In the genomic region with DNA sequence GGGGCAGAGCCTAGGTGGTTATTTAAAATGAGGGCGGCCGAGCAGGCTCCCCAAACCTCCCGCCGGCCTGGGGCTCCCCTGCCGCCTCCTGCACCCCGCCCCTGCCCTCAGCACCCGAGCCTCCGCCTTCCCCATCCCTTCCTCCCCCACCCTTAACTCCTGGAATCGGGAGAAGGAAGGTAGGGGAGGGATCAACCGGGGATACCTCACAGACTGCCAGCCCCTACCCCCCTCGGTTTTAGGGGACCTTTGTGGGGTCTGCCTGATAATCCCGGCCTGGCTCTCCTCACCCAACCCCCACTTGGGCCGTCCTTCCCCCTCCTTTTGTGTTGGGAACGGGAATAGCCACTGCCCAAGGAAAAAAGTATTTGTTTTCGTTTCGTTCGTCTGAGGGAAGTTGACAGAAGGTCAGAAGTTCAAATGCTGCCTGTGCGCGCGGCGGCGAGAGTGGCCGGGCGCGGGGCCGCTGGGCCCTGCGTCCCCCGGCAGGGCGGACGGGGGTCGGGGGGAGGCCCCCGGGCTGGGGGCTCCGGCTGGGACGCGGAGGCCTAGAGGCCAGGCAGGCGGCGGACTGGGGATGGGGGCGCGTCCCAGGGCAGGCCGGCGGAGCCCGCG, we compare ENCODE assay signal across 11 cellular contexts. TPM values are rescaled to one million over a fixed set of nuclear protein-coding genes. Genes with fewer than 3 reads are reported as not detected.
A peak's percentile ranks its signal among the peaks of the same experiment; 100 is the strongest.
DNase-seq lines count a peak whose midpoint lies in the region; ATAC-seq, FAIRE-seq and TF ChIP-seq lines count a peak whose summit lies in the region.
"Had no signal": no experiment of that assay in that cellular context is flagged by ENCODE, and none has a peak within 500 bp of the region (broad histone marks: within the 10 kb centered on the region; RNA-seq: fewer than 3 reads in every experiment).

No MANE protein-coding gene starts in this region.

- no peak overlapping the region for H2BK12ac ChIP-seq in H1 (ENCODE audit: low read depth, low read length)

- H2BK5ac ChIP-seq in H1 (ENCODE audit: low read depth, low read length) (no peak overlapping the region), mesendoderm (ENCODE audit: low read length) (no peak overlapping the region)

- H3K27ac Mint-ChIP-seq in activated CD4-positive, alpha-beta T cell treated with anti-CD3 and anti-CD28 coated beads, Interleukin-2, amount 10 ng/mL, durations not matched to agents 24 days and 14 days, result peak overlapping the region; percentile 58

- no peak overlapping the region for H2BK20ac ChIP-seq in H1 (ENCODE audit: low read length)

- peak overlapping the region; percentile 28 for H3K4me3 Mint-ChIP-seq in activated CD4-positive, alpha-beta T cell treated with anti-CD3 and anti-CD28 coated beads, Interleukin-2, amount 10 ng/mL, durations not matched to agents 24 days and 14 days

- H3K4me2 ChIP-seq in H1 (ENCODE audit: insufficient read depth in 1 of 2, low read depth in 2 of 2, low read length in 2 of 2) (peak overlapping the region; percentile 40 to 73), mesendoderm (ENCODE audit: low read length) (peak overlapping the region; percentile 78)

- H2AK5ac ChIP-seq in H1 (ENCODE audit: low read depth, low read length), result no peak overlapping the region
- H2AK5ac ChIP-seq in mesendoderm (ENCODE audit: low read length), result no peak overlapping the region

- H2BK120ac ChIP-seq in H1 (replicated peaks; ENCODE audit: low read depth, low read length) (no peak overlapping the region), mesendoderm (ENCODE audit: low read depth, low read length) (no peak overlapping the region)

- no peak overlapping the region for H4K91ac ChIP-seq in H1 (replicated peaks; ENCODE audit: insufficient read length, low read length)

- no peak for FAIRE-seq in H1 (lab: Jason Lieb, UNC)

- peak overlapping the region in 2 of 4 experiments; percentile 6 to 56; a peak in 6 of 8 replicates for H3K4me3 ChIP-seq in H1 (ENCODE audit: extremely low read depth in 1 of 4, insufficient read depth in 2 of 4, low read depth in 3 of 4, low read length in 4 of 4)
- no peak overlapping the region for H3K4me3 ChIP-seq in mesendoderm (ENCODE audit: low read length)
- peak overlapping the region; percentile 43 for H3K4me3 ChIP-seq in thoracic aorta

- H3K36me3 ChIP-seq in H1 (ENCODE audit: control insufficient read depth in 2 of 4, insufficient read depth in 4 of 4, low read length in 3 of 4) (0 out of 8 replicates have a peak, but pooled peaks cover 0 to 3% (median 0%) of the 10 kb centered on the region in 4 experiments), mesendoderm (ENCODE audit: control insufficient read depth, insufficient read depth, low read length) (no peaks in the 10 kb centered on the region), thoracic aorta (no peaks in the 10 kb centered on the region)

- H4K20me1 ChIP-seq in H1 (replicated peaks in 1 of 2; ENCODE audit: control insufficient read depth in 1 of 2, insufficient read depth in 2 of 2, low read length in 2 of 2), result peaks cover 20 to 34% of the 10 kb centered on the region in 2 experiments

- no peak overlapping the region for H3K14ac ChIP-seq in H1 (ENCODE audit: insufficient read length)

- H3K27me3 ChIP-seq in H1 (replicated peaks in 1 of 4; ENCODE audit: control insufficient read depth in 3 of 4, extremely low read depth in 1 of 4, insufficient read depth in 3 of 4, low read length in 3 of 4) (peaks cover 89 to 100% (median 99%) of the 10 kb centered on the region in 4 experiments), mesendoderm (ENCODE audit: insufficient read depth, low read length, poor library complexity) (peaks cover 58% of the 10 kb centered on the region), thoracic aorta (replicated peaks; ENCODE audit: insufficient read depth) (peaks cover 6% of the 10 kb centered on the region)

- no peak for DNase-seq in activated CD4-positive, alpha-beta T cell treated with anti-CD3 and anti-CD28 coated beads, Interleukin-2, amount 10 ng/mL, durations not matched to agents 24 days and 14 days
- DNase-seq in activated CD4-positive, alpha-beta T cell treated with anti-CD3 and anti-CD28 coated beads, Interleukin-2, amount 50 U/mL, for 48 hours, result no peak
- DNase-seq in H1 (ENCODE audit: low read depth in 1 of 2, low spot score in 2 of 2), result no peak
- DNase-seq in mesendoderm, result peak; percentile 32
- DNase-seq in thoracic aorta (ENCODE audit: low spot score), result no peak
- no peak for DNase-seq in activated CD4-positive, CD25-positive, alpha-beta regulatory T cell treated with anti-CD3 and anti-CD28 coated beads, Interleukin-2, amount 50 U/mL, for 72 hours
- DNase-seq: activated naive CD4-positive, alpha-beta T cell; NCI-H2029 treated with DMSO at 0.1 percent for 48 hours had no signal

- H3K9ac ChIP-seq in H1 (replicated peaks in 1 of 4; ENCODE audit: extremely low read depth in 1 of 4, low read depth in 3 of 4, low read length in 3 of 4) (no peak overlapping the region), mesendoderm (ENCODE audit: low read length) (no peak overlapping the region)

- H3K27ac ChIP-seq in H1 (ENCODE audit: low read depth, low read length), result no peak overlapping the region
- H3K27ac ChIP-seq in mesendoderm (ENCODE audit: low read depth, low read length), result no peak overlapping the region
- H3K27ac ChIP-seq in thoracic aorta, result no peak overlapping the region

- H3K23ac ChIP-seq in H1 (ENCODE audit: insufficient read length), result no peak overlapping the region
- no peak overlapping the region for H3K23ac ChIP-seq in mesendoderm (ENCODE audit: low read length)

- no peak overlapping the region for H4K5ac ChIP-seq in H1 (ENCODE audit: insufficient read length, low read depth, low read length)
- no peak overlapping the region for H4K5ac ChIP-seq in mesendoderm (ENCODE audit: low read length)

- H4K8ac ChIP-seq in H1 (ENCODE audit: extremely low read depth, insufficient read depth, low read length), result no peak overlapping the region
- H4K8ac ChIP-seq in mesendoderm (ENCODE audit: low read depth, low read length), result no peak overlapping the region

- no peak overlapping the region for H2AFZ ChIP-seq in H1 (ENCODE audit: low read length)

- no peak overlapping the region for H3K4ac ChIP-seq in H1 (replicated peaks; ENCODE audit: insufficient read length, low read depth, low read length)
- H3K4ac ChIP-seq in mesendoderm (ENCODE audit: low read depth, low read length), result no peak overlapping the region

- POLR2A ChIA-PET in H1 (lab: Charles Lee; ENCODE audit: partially characterized antibody), result no interaction called here

- H2BK15ac ChIP-seq in H1 (ENCODE audit: low read length) (no peak overlapping the region), mesendoderm (replicated peaks; ENCODE audit: low read depth) (no peak overlapping the region)

- H3K4me1 ChIP-seq in H1 (replicated peaks in 1 of 4; ENCODE audit: control insufficient read depth in 3 of 4, insufficient read depth in 4 of 4, low read length in 3 of 4) (peaks cover 8 to 69% (median 46%) of the 10 kb centered on the region in 4 experiments), mesendoderm (ENCODE audit: control insufficient read depth, low read depth, low read length) (peaks cover 8% of the 10 kb centered on the region), thoracic aorta (ENCODE audit: control insufficient read depth in 1 of 2, low read depth in 2 of 2) (peaks cover 22 to 40% of the 10 kb centered on the region in 2 donors)

- H3K79me1 ChIP-seq in H1 (ENCODE audit: low read depth, low read length) (no peaks in the 10 kb centered on the region), mesendoderm (ENCODE audit: low read length) (no peaks in the 10 kb centered on the region)

- H3K79me2 ChIP-seq in H1 (ENCODE audit: control insufficient read depth in 1 of 2, insufficient read depth in 2 of 2, low read length in 2 of 2) (no peaks in the 10 kb centered on the region), mesendoderm (ENCODE audit: control insufficient read depth, insufficient read depth, low read length) (no peaks in the 10 kb centered on the region)

- peaks cover 22% of the 10 kb centered on the region for H3K4me1 Mint-ChIP-seq in activated CD4-positive, alpha-beta T cell treated with anti-CD3 and anti-CD28 coated beads, Interleukin-2, amount 10 ng/mL, durations not matched to agents 24 days and 14 days

- no peak for TF ChIP-seq CTCF in H1 (IDR thresholded peaks at IDR 0.05; ENCODE audit: control extremely low read depth in 1 of 3, insufficient read depth in 1 of 3, low read depth in 1 of 3, low read length in 3 of 3)
- no peak for TF ChIP-seq CTCF in thoracic aorta (IDR thresholded peaks at IDR 0.05)

- no peak for TF ChIP-seq POLR2A in H1 (IDR thresholded peaks at IDR 0.05; ENCODE audit: control extremely low read depth in 1 of 2, low read depth in 2 of 2, low read length in 2 of 2)

- H3K9me3 Mint-ChIP-seq in activated CD4-positive, alpha-beta T cell treated with anti-CD3 and anti-CD28 coated beads, Interleukin-2, amount 10 ng/mL, durations not matched to agents 24 days and 14 days, result no peaks in the 10 kb centered on the region

- no peaks in the 10 kb centered on the region for H3K36me3 Mint-ChIP-seq in activated CD4-positive, alpha-beta T cell treated with anti-CD3 and anti-CD28 coated beads, Interleukin-2, amount 10 ng/mL, durations not matched to agents 24 days and 14 days (ENCODE audit: low read depth)

- peaks cover 7% of the 10 kb centered on the region; the same call in 1 of the 2 replicates for H3K23me2 ChIP-seq in H1 (ENCODE audit: low read depth, low read length)

- no peak for TF ChIP-seq EP300 in H1 (IDR thresholded peaks at IDR 0.05; ENCODE audit: borderline replicate concordance in 1 of 2, low read depth in 2 of 2, low read length in 2 of 2)

- CTCF ChIA-PET in H1 (lab: Charles Lee; ENCODE audit: partially characterized antibody), result interaction anchor here (1.1 to 1.2 kb wide), 2 partner anchors 23 to 830 kb away, joined by 3 read pairs; no protein-coding TSS in a partner anchor

- peaks cover 72% of the 10 kb centered on the region for H3K27me3 Mint-ChIP-seq in activated CD4-positive, alpha-beta T cell treated with anti-CD3 and anti-CD28 coated beads, Interleukin-2, amount 10 ng/mL, durations not matched to agents 24 days and 14 days

- H3K18ac ChIP-seq in H1 (ENCODE audit: extremely low read depth, low read length) (no peak overlapping the region), mesendoderm (ENCODE audit: low read length) (peak overlapping the region; percentile 42)

- intact Hi-C loops in activated CD4-positive, alpha-beta T cell treated with anti-CD3 and anti-CD28 coated beads, Interleukin-2, amount 10 ng/mL, durations not matched to agents 24 days and 14 days (cut with micrococcal nuclease), result loop anchor here (2.0 to 10.0 kb wide), 5 partner anchors 345 to 1213 kb away; no protein-coding TSS in a partner anchor

- 0% methylated on average over 14 of the region's 43 CpGs; no CpG with 5 or more reads in 1 of the 2 experiments for whole genome bisulfite sequencing in H1 (ENCODE audit: extremely low coverage in 1 of 2, insufficient coverage in 1 of 2, insufficient read length in 1 of 2, insufficient replicate concordance in 2 of 2, low coverage in 1 of 2, low lambda C conversion rate in 2 of 2, missing lambda C conversion rate in 1 of 2), 2 experiments
- no CpG with 5 or more reads among the region's 43 CpGs for WGBS in mesendoderm (ENCODE audit: extremely low coverage, insufficient coverage, low lambda C conversion rate)

- no peak for TF ChIP-seq RAD21 in H1 (IDR thresholded peaks at IDR 0.05 in 1 of 2, conservative IDR thresholded peaks at IDR 0.05 in 1 of 2; ENCODE audit: low read depth in 2 of 2, low read length in 2 of 2)

- ATAC-seq in thoracic aorta (ENCODE audit: insufficient number of reproducible peaks, low FRiP score, low read depth) (no peak), HG02938 (IDR thresholded peaks at IDR 0.05; ENCODE audit: unreplicated experiment) (no peak), GM21529 (IDR thresholded peaks at IDR 0.05; ENCODE audit: unreplicated experiment) (no peak)

- no peak overlapping the region for H3K56ac ChIP-seq in H1 (replicated peaks; ENCODE audit: insufficient read length, low read depth, low read length)
- H3K56ac ChIP-seq in mesendoderm (ENCODE audit: low read length), result peak overlapping the region; percentile 34

- H3K9me3 ChIP-seq in H1 (ENCODE audit: insufficient read depth in 2 of 2, low read depth in 1 of 2, low read length in 1 of 2), result no peaks in the 10 kb centered on the region
- no peaks in the 10 kb centered on the region for H3K9me3 ChIP-seq in thoracic aorta

RNA-seq across cellular contexts. Expression of a gene that starts 2.8 kb away (rescaled TPM):
- not detected in 2 replicates for total RNA-seq in activated CD4-positive, alpha-beta T cell treated with anti-CD3 and anti-CD28 coated beads, Interleukin-2, amount 10 ng/mL, durations not matched to agents 24 days and 14 days
- not detected in 2 replicates for total RNA-seq in H1 (2021; fragmentation: NEBNext Ultra II Directional; extraction: Animal tissue kit (Norgen Biotek cat#: 25700))
- not detected in 2 replicates for polyA plus RNA-seq in H1 (2011; rRNA removed)
- 0.01 TPM for polyA plus RNA-seq in H1 (2011; cell fraction: cytosol; rRNA removed)
- not detected for polyA plus RNA-seq in H1 (2011; cell fraction: nucleus; rRNA removed)
- not detected in 4 replicates for polyA plus RNA-seq in H1 (2012, experiment 1 of 2)
- not detected for polyA plus RNA-seq in H1 (2012, experiment 2 of 2)
- polyA plus RNA-seq in H1 (2013, experiment 1 of 2), result under 0.01 TPM
- 0.04 TPM for polyA plus RNA-seq in H1 (2013, experiment 2 of 2)
- 0.03 TPM in 1 of 2 replicates, not detected in the other for polyA minus RNA-seq in H1 (2011; rRNA and poly(A)+ RNA removed)
- polyA minus RNA-seq in H1 (2011; cell fraction: cytosol; rRNA and poly(A)+ RNA removed), result not detected
- not detected for polyA minus RNA-seq in H1 (2011; cell fraction: nucleus; rRNA and poly(A)+ RNA removed)
- 0.32 TPM for polyA plus RNA-seq in mesendoderm (2013, experiment 1 of 2)
- polyA plus RNA-seq in mesendoderm (2013, experiment 2 of 2), result 0.28 TPM
- under 1 TPM in 1 of 2 donors, not detected in 1; 0.28 TPM for total RNA-seq in thoracic aorta
- total RNA-seq: RPMI7951 had no signal
